ENCODE assay signal across 22 cellular contexts in the genomic region with DNA sequence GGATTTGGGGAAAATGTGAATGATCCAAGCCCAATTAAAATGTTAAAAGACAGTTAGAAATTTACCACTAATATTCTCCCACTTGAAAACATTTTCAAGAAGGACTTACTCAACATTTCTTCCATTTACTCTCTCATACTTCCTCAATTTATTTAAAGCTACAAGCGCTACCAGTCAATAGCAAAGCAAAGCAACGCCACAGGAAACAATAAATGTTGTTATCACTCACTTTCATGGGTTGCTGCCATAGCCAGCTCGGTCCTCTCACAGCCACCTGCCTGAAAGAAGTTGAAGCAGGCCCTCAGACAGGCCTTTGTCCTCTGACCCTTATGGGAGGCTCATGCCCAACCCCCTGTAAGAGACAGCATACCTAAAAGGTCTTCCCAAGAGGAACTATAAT. TPM values are rescaled to one million over a fixed set of nuclear protein-coding genes. Genes with fewer than 3 reads are reported as not detected.
DNase-seq lines count a peak whose midpoint lies in the region; ATAC-seq and TF ChIP-seq lines count a peak whose summit lies in the region.
"Had no signal": no experiment of that assay in that cellular context is flagged by ENCODE, and none has a peak within 500 bp of the region (broad histone marks: within the 10 kb centered on the region; RNA-seq: fewer than 3 reads in every experiment).

No MANE protein-coding gene starts in this region.

- POLR2A ChIA-PET in activated CD4-positive, alpha-beta memory T cell treated with anti-CD3 and anti-CD28 coated beads, Interleukin-2, amount 10 ng/mL, durations not matched to agents 7 days and 5 days (lab: Charles Lee), result no interaction called here

- H3K27ac Mint-ChIP-seq in mesothelial cell of epicardium, result peak overlapping the region; percentile 1
- H3K27ac Mint-ChIP-seq in activated CD4-positive, alpha-beta memory T cell treated with anti-CD3 and anti-CD28 coated beads, Interleukin-2, amount 10 ng/mL, durations not matched to agents 7 days and 5 days, result no peak overlapping the region
- H3K27ac Mint-ChIP-seq: activated B cell treated with CpG ODN at 0.5 μM for 24 hours; activated naive CD8-positive, alpha-beta T cell treated with anti-CD3 and anti-CD28 coated beads, Interleukin-2, amount 50 U/mL, for 24 hours; activated T-helper 2 cell treated with anti-CD3 and anti-CD28 coated beads, Interferon-gamma antibody, Interleukin-2, Interleukin-4, amounts not matched to agents 10 μg/mL and 5 μg/mL and 100 μg/mL, durations not matched to agents 14 hours and 24 hours and 36 hours; GM23338; neural progenitor cell had no signal

- ATAC-seq in HG03280 (IDR thresholded peaks at IDR 0.05; ENCODE audit: unreplicated experiment) (no peak), HG03159 (IDR thresholded peaks at IDR 0.05; ENCODE audit: unreplicated experiment) (no peak)
- ATAC-seq: activated naive CD8-positive, alpha-beta T cell treated with anti-CD3 and anti-CD28 coated beads, Interleukin-2, amount 50 U/mL, for 24 hours; GM23338 had no signal

- CTCF ChIA-PET in activated CD4-positive, alpha-beta memory T cell treated with anti-CD3 and anti-CD28 coated beads, Interleukin-2, amount 10 ng/mL, durations not matched to agents 7 days and 5 days (lab: Charles Lee), result no interaction called here

- DNase-seq in GDM1 (lab: John Stamatoyannopoulos, UW), result peak; percentile 23
- DNase-seq in MV-4-11 (lab: John Stamatoyannopoulos, UW), result peak; percentile 88
- DNase-seq in SKM-1 (lab: John Stamatoyannopoulos, UW; ENCODE audit: unreplicated experiment), result peak; percentile 57
- DNase-seq in mesothelial cell of epicardium (ENCODE audit: low spot score in 2 of 2, unreplicated experiment in 2 of 2), result no peak
- DNase-seq in A172 (ENCODE audit: low spot score), result no peak
- no peak for DNase-seq in activated CD4-positive, alpha-beta memory T cell treated with anti-CD3 and anti-CD28 coated beads, Interleukin-2, amount 10 ng/mL, durations not matched to agents 7 days and 5 days
- DNase-seq: activated B cell treated with CpG ODN at 0.5 μM for 24 hours; activated naive CD8-positive, alpha-beta T cell treated with anti-CD3 and anti-CD28 coated beads, Interleukin-2, amount 50 U/mL, for 24 hours; Calu3; dermis blood vessel endothelial cell; foreskin fibroblast; midbrain; NCI-H1048; NCI-H2081 treated with DMSO at 0.1 percent for 48 hours; NCI-H526; spleen; testis had no signal

- no peaks in the 10 kb centered on the region for H3K9me3 Mint-ChIP-seq in mesothelial cell of epicardium
- H3K9me3 Mint-ChIP-seq in activated CD4-positive, alpha-beta memory T cell treated with anti-CD3 and anti-CD28 coated beads, Interleukin-2, amount 10 ng/mL, durations not matched to agents 7 days and 5 days, result peaks cover 13% of the 10 kb centered on the region
- H3K9me3 Mint-ChIP-seq: neural progenitor cell had no signal

- TF ChIP-seq CTCF in mesothelial cell of epicardium (IDR thresholded peaks at IDR 0.05; ENCODE audit: unreplicated experiment), result no peak

- no peaks in the 10 kb centered on the region for H3K36me3 Mint-ChIP-seq in mesothelial cell of epicardium
- peaks cover 22% of the 10 kb centered on the region for H3K36me3 Mint-ChIP-seq in activated CD4-positive, alpha-beta memory T cell treated with anti-CD3 and anti-CD28 coated beads, Interleukin-2, amount 10 ng/mL, durations not matched to agents 7 days and 5 days (ENCODE audit: low read depth)
- H3K36me3 Mint-ChIP-seq: neural progenitor cell had no signal

- H3K4me1 Mint-ChIP-seq in mesothelial cell of epicardium, result peaks cover 6% of the 10 kb centered on the region
- peaks cover 24% of the 10 kb centered on the region for H3K4me1 Mint-ChIP-seq in activated CD4-positive, alpha-beta memory T cell treated with anti-CD3 and anti-CD28 coated beads, Interleukin-2, amount 10 ng/mL, durations not matched to agents 7 days and 5 days

- no peak overlapping the region for H3K4me3 Mint-ChIP-seq in mesothelial cell of epicardium
- no peak overlapping the region for H3K4me3 Mint-ChIP-seq in activated CD4-positive, alpha-beta memory T cell treated with anti-CD3 and anti-CD28 coated beads, Interleukin-2, amount 10 ng/mL, durations not matched to agents 7 days and 5 days
- H3K4me3 Mint-ChIP-seq: activated B cell treated with CpG ODN at 0.5 μM for 24 hours; activated naive CD8-positive, alpha-beta T cell treated with anti-CD3 and anti-CD28 coated beads, Interleukin-2, amount 50 U/mL, for 24 hours; GM23338; neural progenitor cell had no signal

- H3K27me3 Mint-ChIP-seq in mesothelial cell of epicardium (ENCODE audit: low read depth), result no peaks in the 10 kb centered on the region
- peaks cover 5% of the 10 kb centered on the region for H3K27me3 Mint-ChIP-seq in activated CD4-positive, alpha-beta memory T cell treated with anti-CD3 and anti-CD28 coated beads, Interleukin-2, amount 10 ng/mL, durations not matched to agents 7 days and 5 days
- H3K27me3 Mint-ChIP-seq: activated B cell treated with CpG ODN at 0.5 μM for 24 hours; activated naive CD8-positive, alpha-beta T cell treated with anti-CD3 and anti-CD28 coated beads, Interleukin-2, amount 50 U/mL, for 24 hours had no signal

RNA-seq across cellular contexts. Expression of gene SOS2, which starts 6.1 kb away (rescaled TPM):
- total RNA-seq in mesothelial cell of epicardium, result 43.6 to 47.0 TPM (median 45.7 TPM) in 3 replicates
- 12.8 and 12.9 TPM in 2 replicates for total RNA-seq in A172 (2014; rRNA removed; shearing (Covaris generic))
- total RNA-seq in activated CD4-positive, alpha-beta memory T cell treated with anti-CD3 and anti-CD28 coated beads, Interleukin-2, amount 10 ng/mL, durations not matched to agents 7 days and 5 days, result 10 to 100 TPM; 21.7 to 22.4 TPM

Comparison
In these comparisons a context has a peak if more than half of its experiments do, and no peak if none do; other contexts are left out.
1. DNase-seq: peak in GDM1 (single experiment), MV-4-11 (single experiment) and SKM-1 (single experiment); none in mesothelial cell of epicardium (0 of 2), A172 (single experiment) and activated CD4-positive, alpha-beta memory T cell treated with anti-CD3 and anti-CD28 coated beads, Interleukin-2, amount 10 ng/mL, durations not matched to agents 7 days and 5 days (single experiment).